In genomic region chr15:75903331-75904240, GRCh38 we compare ENCODE assay signal across 8 cellular contexts. TPM values are rescaled to one million over a fixed set of nuclear protein-coding genes. Genes with fewer than 3 reads are reported as not detected.
DNase-seq lines count a peak whose midpoint lies in the region; ATAC-seq, FAIRE-seq and TF ChIP-seq lines count a peak whose summit lies in the region.

TSS of gene FBXO22 (plus strand) at chr15:75903878. CDS start at chr15:75903964, 86 bp downstream.

- peak; percentile 88 for DNase-seq in NCI-H146 (lab: John Stamatoyannopoulos, UW)
- peak; percentile 40 to 91 (median 82) for DNase-seq in anterior cingulate cortex (lab: John Stamatoyannopoulos, UW)
- peak; percentile 89 for DNase-seq in right atrium auricular region (ENCODE audit: low spot score)
- peak; percentile 62 for DNase-seq in pulmonary artery endothelial cell (ENCODE audit: low read depth, low spot score)
- peak; percentile 94 for DNase-seq in urothelium cell line (ENCODE audit: low spot score)

- H3K9me3 ChIP-seq in right atrium auricular region, result no peaks in the 10 kb centered on the region

- ATAC-seq in GM18499 (IDR thresholded peaks at IDR 0.05; ENCODE audit: insufficient read depth, unreplicated experiment) (peak; percentile 51), HG02870 (IDR thresholded peaks at IDR 0.05; ENCODE audit: unreplicated experiment) (peak; percentile 91)

- FAIRE-seq in urothelium cell line (lab: Jason Lieb, UNC), result peak; percentile 90

- peaks cover 0 to 19% of the 10 kb centered on the region in 2 donors for H3K4me1 ChIP-seq in right atrium auricular region

- peak within 1 kb of the TSS; percentile 80 to 95 for H3K4me3 ChIP-seq in right atrium auricular region

- H3K27me3 ChIP-seq in right atrium auricular region, result no peaks in the 10 kb centered on the region

- intact Hi-C loops in T-helper 2 cell treated with Interferon-gamma antibody and Interleukin-4, amounts not matched to agents 100 ng/mL and 5 ng/mL, for 36 hours (cut with micrococcal nuclease), result loop anchor here (2.0 to 10.0 kb wide), 2 partner anchors 59 to 169 kb away; no protein-coding TSS in a partner anchor

- peak in 1 of 2 donors; percentile 8 for TF ChIP-seq CTCF in right atrium auricular region (IDR thresholded peaks at IDR 0.05)

- peaks cover 6% of the 10 kb centered on the region for H3K36me3 ChIP-seq in right atrium auricular region

- peak within 1 kb of the TSS; percentile 68 to 79 for H3K27ac ChIP-seq in right atrium auricular region

RNA-seq across cellular contexts. Expression of gene FBXO22, which starts in this region (rescaled TPM):
- total RNA-seq in T-helper 2 cell treated with Interferon-gamma antibody and Interleukin-4, amounts not matched to agents 100 ng/mL and 5 ng/mL, for 36 hours, result 34.5 and 38.8 TPM in 2 replicates
- 10 to 100 TPM in 1 of 2 donors, 1 to 10 TPM in 1; 8.5 to 10.2 TPM for total RNA-seq in right atrium auricular region
- 86.5 and 125 TPM in 2 replicates for total RNA-seq in pulmonary artery endothelial cell

Comparison
In these comparisons a context has a peak if more than half of its experiments do, and no peak if none do; other contexts are left out.
1. Peak in every context shown above with its lines: DNase-seq, ATAC-seq, H3K4me3 ChIP-seq and H3K27ac ChIP-seq.